Comparison of ENCODE assay signal across 32 cellular contexts in genomic region chr1:48030696-48031365, GRCh38. TPM values are rescaled to one million over a fixed set of nuclear protein-coding genes. Genes with fewer than 3 reads are reported as not detected.
"Had no signal": no experiment of that assay in that cellular context is flagged by ENCODE, and none has a peak within 500 bp of the region (broad histone marks: within the 10 kb centered on the region; RNA-seq: fewer than 3 reads in every experiment).

No MANE protein-coding gene starts in this region.

- H3K4me1 Mint-ChIP-seq: activated CD4-positive, alpha-beta memory T cell treated with anti-CD3 and anti-CD28 coated beads, Interleukin-2, amount 10 ng/mL, durations not matched to agents 7 days and 5 days; activated CD4-positive, alpha-beta T cell treated with anti-CD3 and anti-CD28 coated beads, Interleukin-2, amount 10 ng/mL, durations not matched to agents 7 days and 5 days; activated naive CD4-positive, alpha-beta T cell treated with anti-CD3 and anti-CD28 coated beads, Interleukin-2, amount 10 ng/mL, durations not matched to agents 7 days and 5 days; activated naive CD8-positive, alpha-beta T cell treated with anti-CD3 and anti-CD28 coated beads, Interleukin-2, amount 10 ng/mL, durations not matched to agents 7 days and 5 days had no signal

- ATAC-seq: activated naive CD4-positive, alpha-beta T cell treated with anti-CD3 and anti-CD28 coated beads, Interleukin-2, amount 50 U/mL, for 72 hours; activated T-cell treated with anti-CD3 and anti-CD28 coated beads, Interleukin-2, amount 50 U/mL, for 72 hours; foreskin keratinocyte; gastrocnemius medialis had no signal

- DNase-seq: activated CD4-positive, alpha-beta memory T cell treated with anti-CD3 and anti-CD28 coated beads, Interleukin-2, amount 10 ng/mL, durations not matched to agents 7 days and 5 days; activated CD4-positive, alpha-beta T cell treated with anti-CD3 and anti-CD28 coated beads for 4 hours; activated CD4-positive, alpha-beta T cell treated with anti-CD3 and anti-CD28 coated beads, Interleukin-2, amount 10 ng/mL, durations not matched to agents 7 days and 5 days; activated CD4-positive, alpha-beta T cell treated with anti-CD3 and anti-CD28 coated beads, Interleukin-2, amount 50 U/mL, for 4 hours; activated CD4-positive, CD25-positive, alpha-beta regulatory T cell; activated CD4-positive, CD25-positive, alpha-beta regulatory T cell treated with anti-CD3 and anti-CD28 coated beads, Interleukin-2, amount 50 U/mL, for 72 hours; activated CD8-positive, alpha-beta memory T cell treated with anti-CD3 and anti-CD28 coated beads, Interleukin-2, amount 50 U/mL, for 48 hours; activated gamma-delta T cell; activated naive CD4-positive, alpha-beta T cell; activated naive CD4-positive, alpha-beta T cell treated with anti-CD3 and anti-CD28 coated beads, Interleukin-2, amount 10 ng/mL, durations not matched to agents 7 days and 5 days; activated naive CD8-positive, alpha-beta T cell treated with anti-CD3 and anti-CD28 coated beads, Interleukin-2, amount 10 ng/mL, durations not matched to agents 7 days and 5 days; activated T-cell treated with anti-CD3 and anti-CD28 coated beads for 4 hours; activated T-cell treated with anti-CD3 and anti-CD28 coated beads, Interleukin-2, amount 50 U/mL, for 24 hours; activated T-cell treated with anti-CD3 and anti-CD28 coated beads, Interleukin-2, amount 50 U/mL, for 72 hours; central memory CD4-positive, alpha-beta T cell; cerebellar nuclear complex; colonic mucosa; dorsolateral prefrontal cortex; effector memory CD4-positive, alpha-beta T cell; erythroblast; foreskin keratinocyte; gastrocnemius medialis; glutamatergic neuron; T-helper 2 cell had no signal

- H3K4me3 ChIP-seq: ascending aorta, breast epithelium, cardiac muscle cell, colonic mucosa, dorsolateral prefrontal cortex, esophagus muscularis mucosa, gastrocnemius medialis had no signal

- H3K27ac Mint-ChIP-seq: activated CD4-positive, alpha-beta memory T cell treated with anti-CD3 and anti-CD28 coated beads, Interleukin-2, amount 10 ng/mL, durations not matched to agents 7 days and 5 days; activated CD4-positive, alpha-beta T cell treated with anti-CD3 and anti-CD28 coated beads, Interleukin-2, amount 10 ng/mL, durations not matched to agents 7 days and 5 days; activated naive CD4-positive, alpha-beta T cell treated with anti-CD3 and anti-CD28 coated beads, Interleukin-2, amount 10 ng/mL, durations not matched to agents 7 days and 5 days; activated naive CD4-positive, alpha-beta T cell treated with anti-CD3 and anti-CD28 coated beads, Interleukin-2, amount 50 U/mL, for 72 hours; activated naive CD8-positive, alpha-beta T cell treated with anti-CD3 and anti-CD28 coated beads, Interleukin-2, amount 10 ng/mL, durations not matched to agents 7 days and 5 days; activated T-cell treated with anti-CD3 and anti-CD28 coated beads, Interleukin-2, amount 50 U/mL, for 24 hours; activated T-cell treated with anti-CD3 and anti-CD28 coated beads, Interleukin-2, amount 50 U/mL, for 72 hours; brain; dendritic cell treated with granulocyte-macrophage colony-stimulating factor and Interleukin-4, amounts not matched to agents 40 ng/mL and 50 ng/mL, for 4 days had no signal

- H3K9me3 ChIP-seq: ascending aorta, breast epithelium, colonic mucosa, esophagus muscularis mucosa, gastrocnemius medialis had no signal

- H3K27ac ChIP-seq: ascending aorta, cardiac muscle cell, colonic mucosa, dorsolateral prefrontal cortex, esophagus muscularis mucosa, foreskin keratinocyte, gastrocnemius medialis had no signal

- H3K27me3 Mint-ChIP-seq: activated CD4-positive, alpha-beta memory T cell treated with anti-CD3 and anti-CD28 coated beads, Interleukin-2, amount 10 ng/mL, durations not matched to agents 7 days and 5 days; activated CD4-positive, alpha-beta T cell treated with anti-CD3 and anti-CD28 coated beads, Interleukin-2, amount 10 ng/mL, durations not matched to agents 7 days and 5 days had no signal

- H3K36me3 Mint-ChIP-seq: activated naive CD4-positive, alpha-beta T cell treated with anti-CD3 and anti-CD28 coated beads, Interleukin-2, amount 10 ng/mL, durations not matched to agents 7 days and 5 days; activated naive CD4-positive, alpha-beta T cell treated with anti-CD3 and anti-CD28 coated beads, Interleukin-2, amount 50 U/mL, for 72 hours; activated naive CD8-positive, alpha-beta T cell treated with anti-CD3 and anti-CD28 coated beads, Interleukin-2, amount 10 ng/mL, durations not matched to agents 7 days and 5 days; brain had no signal

- H3K9me3 Mint-ChIP-seq: activated CD4-positive, alpha-beta memory T cell treated with anti-CD3 and anti-CD28 coated beads, Interleukin-2, amount 10 ng/mL, durations not matched to agents 7 days and 5 days; activated CD4-positive, alpha-beta T cell treated with anti-CD3 and anti-CD28 coated beads, Interleukin-2, amount 10 ng/mL, durations not matched to agents 7 days and 5 days; activated naive CD4-positive, alpha-beta T cell treated with anti-CD3 and anti-CD28 coated beads, Interleukin-2, amount 10 ng/mL, durations not matched to agents 7 days and 5 days; activated naive CD4-positive, alpha-beta T cell treated with anti-CD3 and anti-CD28 coated beads, Interleukin-2, amount 50 U/mL, for 72 hours; activated naive CD8-positive, alpha-beta T cell treated with anti-CD3 and anti-CD28 coated beads, Interleukin-2, amount 10 ng/mL, durations not matched to agents 7 days and 5 days; activated T-cell treated with anti-CD3 and anti-CD28 coated beads, Interleukin-2, amount 50 U/mL, for 24 hours; activated T-cell treated with anti-CD3 and anti-CD28 coated beads, Interleukin-2, amount 50 U/mL, for 72 hours; brain; dendritic cell treated with granulocyte-macrophage colony-stimulating factor and Interleukin-4, amounts not matched to agents 40 ng/mL and 50 ng/mL, for 4 days had no signal

- H3K4me1 ChIP-seq: colonic mucosa, esophagus muscularis mucosa had no signal

- H3K4me3 Mint-ChIP-seq: activated CD4-positive, alpha-beta memory T cell treated with anti-CD3 and anti-CD28 coated beads, Interleukin-2, amount 10 ng/mL, durations not matched to agents 7 days and 5 days; activated CD4-positive, alpha-beta T cell treated with anti-CD3 and anti-CD28 coated beads, Interleukin-2, amount 10 ng/mL, durations not matched to agents 7 days and 5 days; activated naive CD4-positive, alpha-beta T cell treated with anti-CD3 and anti-CD28 coated beads, Interleukin-2, amount 10 ng/mL, durations not matched to agents 7 days and 5 days; activated naive CD8-positive, alpha-beta T cell treated with anti-CD3 and anti-CD28 coated beads, Interleukin-2, amount 10 ng/mL, durations not matched to agents 7 days and 5 days; activated T-cell treated with anti-CD3 and anti-CD28 coated beads, Interleukin-2, amount 50 U/mL, for 24 hours; activated T-cell treated with anti-CD3 and anti-CD28 coated beads, Interleukin-2, amount 50 U/mL, for 72 hours; brain; dendritic cell treated with granulocyte-macrophage colony-stimulating factor and Interleukin-4, amounts not matched to agents 40 ng/mL and 50 ng/mL, for 4 days had no signal

- H3K27me3 ChIP-seq: ascending aorta, breast epithelium, cardiac muscle cell, colonic mucosa, esophagus muscularis mucosa, foreskin keratinocyte, gastrocnemius medialis had no signal

- H3K36me3 ChIP-seq: ascending aorta, breast epithelium, cardiac muscle cell, colonic mucosa, esophagus muscularis mucosa, gastrocnemius medialis had no signal

RNA-seq across cellular contexts. Expression of gene TRABD2B, which starts 33.6 kb away (rescaled TPM):
- total RNA-seq: activated CD4-positive, alpha-beta memory T cell treated with anti-CD3 and anti-CD28 coated beads, Interleukin-2, amount 10 ng/mL, durations not matched to agents 7 days and 5 days; activated CD4-positive, alpha-beta T cell treated with anti-CD3 and anti-CD28 coated beads, Interleukin-2, amount 10 ng/mL, durations not matched to agents 7 days and 5 days; activated naive CD4-positive, alpha-beta T cell treated with anti-CD3 and anti-CD28 coated beads, Interleukin-2, amount 50 U/mL, for 72 hours; activated naive CD8-positive, alpha-beta T cell treated with anti-CD3 and anti-CD28 coated beads, Interleukin-2, amount 10 ng/mL, durations not matched to agents 7 days and 5 days; activated T-cell treated with anti-CD3 and anti-CD28 coated beads, Interleukin-2, amount 50 U/mL, for 72 hours; T-helper 1 cell treated with Interleukin-12 subunit alpha and Interleukin-12 subunit beta and Interleukin-4 antibody, amounts not matched to agents 30 ng/mL and 1 ng/mL, for 36 hours had no signal
